Comparison of ENCODE assay signal across 1 cellular context in the genomic region with DNA sequence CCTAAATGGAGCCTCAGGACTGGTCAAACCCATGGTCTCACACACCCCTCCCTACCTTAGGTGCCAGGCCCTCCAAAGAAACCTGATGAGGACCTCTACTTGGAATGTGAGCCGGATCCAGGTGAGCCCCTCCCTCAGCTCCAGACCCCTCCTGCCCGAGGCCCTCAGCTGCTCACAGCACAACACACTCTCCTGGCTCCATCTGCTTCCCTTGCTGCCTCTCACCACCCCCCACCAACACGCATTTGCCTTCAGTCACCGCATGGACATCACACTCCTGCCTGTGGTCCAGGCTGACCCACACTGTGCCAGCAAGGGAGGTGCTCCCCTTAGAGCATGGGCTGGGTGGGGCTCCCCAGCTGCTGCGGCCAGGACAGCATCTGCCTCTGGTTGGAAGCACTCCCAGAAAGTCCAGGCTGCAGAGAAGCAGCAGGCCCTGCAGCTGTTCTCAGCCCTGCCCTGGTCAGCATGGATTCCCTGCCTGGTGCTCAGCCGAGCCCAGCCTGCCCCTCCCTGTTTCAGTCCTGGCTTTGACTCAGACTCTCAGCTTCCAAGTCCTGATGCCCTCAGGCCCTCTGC.
A peak's percentile ranks its signal among the peaks of the same experiment; 100 is the strongest.
TF ChIP-seq lines count a peak whose summit lies in the region.

No MANE protein-coding gene starts in this region.

TF ChIP-seq in K562, 482 proteins besides CTCF, POLR2A, EP300 and RAD21:
- TF ChIP-seq CBFA2T2 (conservative IDR thresholded peaks at IDR 0.05), result peak; percentile 31
- TF ChIP-seq IFI16 (CRISPR knock-in tag; IDR thresholded peaks at IDR 0.05), result no peak
- no peak for TF ChIP-seq TBP (optimal IDR thresholded peaks at IDR 0.05; ENCODE audit: low read depth, low read length)
